12 cellular contexts compared by ENCODE assay signal in genomic region chr4:76562851-76563803, GRCh38.
DNase-seq lines count a peak whose midpoint lies in the region; ATAC-seq and TF ChIP-seq lines count a peak whose summit lies in the region.
"Had no signal": no experiment of that assay in that cellular context is flagged by ENCODE, and none has a peak within 500 bp of the region (broad histone marks: within the 10 kb centered on the region; RNA-seq: fewer than 3 reads in every experiment).

No MANE protein-coding gene starts in this region.

- no peaks in the 10 kb centered on the region for H3K4me1 Mint-ChIP-seq in stimulated activated memory B cell treated with anti-CD40 and anti-IgM and Interleukin-4, amounts not matched to agents 10 μg/mL and 1 μg/mL and 100 μg/mL, for 72 hours
- H3K4me1 Mint-ChIP-seq in activated T-helper 1 cell treated with anti-CD3 and anti-CD28 coated beads, Interleukin-12 subunit alpha, Interleukin-12 subunit beta, Interleukin-2, Interleukin-4 antibody, amounts not matched to agents 30 ng/mL and 10 ng/mL and 1 ng/mL, durations not matched to agents 14 hours and 24 hours and 36 hours (ENCODE audit: low read depth) = peaks cover 12% of the 10 kb centered on the region

- H3K4me2 ChIP-seq in SK-N-SH (peak overlapping the region; percentile 56), hepatocyte (no peak overlapping the region)

- no peaks in the 10 kb centered on the region for H3K36me3 Mint-ChIP-seq in stimulated activated memory B cell treated with anti-CD40 and anti-IgM and Interleukin-4, amounts not matched to agents 10 μg/mL and 1 μg/mL and 100 μg/mL, for 72 hours
- H3K36me3 Mint-ChIP-seq in activated T-helper 1 cell treated with anti-CD3 and anti-CD28 coated beads, Interleukin-12 subunit alpha, Interleukin-12 subunit beta, Interleukin-2, Interleukin-4 antibody, amounts not matched to agents 30 ng/mL and 10 ng/mL and 1 ng/mL, durations not matched to agents 14 hours and 24 hours and 36 hours (ENCODE audit: low read depth) = no peaks in the 10 kb centered on the region

- H3K9me2 ChIP-seq in SK-N-SH (no peaks in the 10 kb centered on the region), hepatocyte (replicated peaks; ENCODE audit: insufficient read depth) (no peaks in the 10 kb centered on the region)

- TF ChIP-seq CTCF in SK-N-SH (IDR thresholded peaks at IDR 0.05) = no peak
- TF ChIP-seq CTCF in hepatocyte (IDR thresholded peaks at IDR 0.05; ENCODE audit: poor library complexity) = peak; percentile 13

- H3K9ac ChIP-seq in SK-N-SH = peak overlapping the region; percentile 42; the same call in 1 of the 2 replicates

- H3K4me3 Mint-ChIP-seq in stimulated activated memory B cell treated with anti-CD40 and anti-IgM and Interleukin-4, amounts not matched to agents 10 μg/mL and 1 μg/mL and 100 μg/mL, for 72 hours = no peak overlapping the region
- no peak overlapping the region for H3K4me3 Mint-ChIP-seq in activated T-helper 1 cell treated with anti-CD3 and anti-CD28 coated beads, Interleukin-12 subunit alpha, Interleukin-12 subunit beta, Interleukin-2, Interleukin-4 antibody, amounts not matched to agents 30 ng/mL and 10 ng/mL and 1 ng/mL, durations not matched to agents 14 hours and 24 hours and 36 hours
- H3K4me3 Mint-ChIP-seq: activated CD4-positive, alpha-beta T cell treated with anti-CD3 and anti-CD28 coated beads, Interleukin-2, amount 10 ng/mL, durations not matched to agents 24 days and 14 days had no signal

- H3K4me1 ChIP-seq in SK-N-SH (ENCODE audit: control insufficient read depth in 1 of 2, insufficient read depth in 2 of 2, low read depth in 1 of 2, low read length in 1 of 2) (peaks cover 3 to 25% of the 10 kb centered on the region in 2 experiments; a peak in 3 of 4 replicates), hepatocyte (ENCODE audit: insufficient read depth) (peaks cover 23% of the 10 kb centered on the region)

- intact Hi-C loops in activated T-helper 1 cell treated with anti-CD3 and anti-CD28 coated beads, Interleukin-12 subunit alpha, Interleukin-12 subunit beta, Interleukin-2, Interleukin-4 antibody, amounts not matched to agents 30 ng/mL and 10 ng/mL and 1 ng/mL, durations not matched to agents 14 hours and 24 hours and 36 hours (cut with micrococcal nuclease) = loop anchor here (2.0 kb wide), 1 partner anchor 18 kb away; no protein-coding TSS in a partner anchor

- no peaks in the 10 kb centered on the region for H3K79me2 ChIP-seq in SK-N-SH (ENCODE audit: insufficient read depth)
- H3K79me2 ChIP-seq in hepatocyte = no peaks in the 10 kb centered on the region

- H3F3A ChIP-seq in SK-N-SH (replicated peaks; ENCODE audit: insufficient read depth) = peaks cover 22% of the 10 kb centered on the region

- H3K27me3 Mint-ChIP-seq in stimulated activated memory B cell treated with anti-CD40 and anti-IgM and Interleukin-4, amounts not matched to agents 10 μg/mL and 1 μg/mL and 100 μg/mL, for 72 hours = peaks cover 17% of the 10 kb centered on the region
- peaks cover 5% of the 10 kb centered on the region for H3K27me3 Mint-ChIP-seq in activated T-helper 1 cell treated with anti-CD3 and anti-CD28 coated beads, Interleukin-12 subunit alpha, Interleukin-12 subunit beta, Interleukin-2, Interleukin-4 antibody, amounts not matched to agents 30 ng/mL and 10 ng/mL and 1 ng/mL, durations not matched to agents 14 hours and 24 hours and 36 hours (ENCODE audit: insufficient read depth)

- ATAC-seq in stimulated activated memory B cell treated with anti-CD40 and anti-IgM and Interleukin-4, amounts not matched to agents 10 μg/mL and 1 μg/mL and 100 μg/mL, for 72 hours = peak; percentile 55

- no peak for TF ChIP-seq EP300 in SK-N-SH (IDR thresholded peaks at IDR 0.05; ENCODE audit: borderline replicate concordance in 1 of 2, low read depth in 1 of 2, low read length in 1 of 2)

- H4K20me1 ChIP-seq in SK-N-SH (ENCODE audit: insufficient read depth) (no peaks in the 10 kb centered on the region), hepatocyte (ENCODE audit: insufficient read depth, poor library complexity, severe bottlenecking) (no peaks in the 10 kb centered on the region)

- H2AFZ ChIP-seq in SK-N-SH (ENCODE audit: low read depth) (peak overlapping the region; percentile 36; the same call in 1 of the 2 replicates), hepatocyte (peak overlapping the region; percentile 23)

- H3K27me3 ChIP-seq in SK-N-SH (ENCODE audit: insufficient read depth) (no peaks in the 10 kb centered on the region), hepatocyte (no peaks in the 10 kb centered on the region)
- H3K27me3 ChIP-seq: esophagus squamous epithelium had no signal

- no peaks in the 10 kb centered on the region for H3K9me3 Mint-ChIP-seq in stimulated activated memory B cell treated with anti-CD40 and anti-IgM and Interleukin-4, amounts not matched to agents 10 μg/mL and 1 μg/mL and 100 μg/mL, for 72 hours
- no peaks in the 10 kb centered on the region for H3K9me3 Mint-ChIP-seq in activated T-helper 1 cell treated with anti-CD3 and anti-CD28 coated beads, Interleukin-12 subunit alpha, Interleukin-12 subunit beta, Interleukin-2, Interleukin-4 antibody, amounts not matched to agents 30 ng/mL and 10 ng/mL and 1 ng/mL, durations not matched to agents 14 hours and 24 hours and 36 hours

- DNase-seq in HuH-7 (ENCODE audit: low spot score) (peak; percentile 47), SK-N-SH (no peak), hepatocyte (ENCODE audit: low spot score) (peak; percentile 52), COLO829 (ENCODE audit: low spot score) (no peak)
- DNase-seq in activated T-helper 1 cell treated with anti-CD3 and anti-CD28 coated beads, Interleukin-12 subunit alpha, Interleukin-12 subunit beta, Interleukin-2, Interleukin-4 antibody, amounts not matched to agents 30 ng/mL and 10 ng/mL and 1 ng/mL, durations not matched to agents 14 hours and 24 hours and 36 hours (ENCODE audit: low spot score) = no peak
- no peak for DNase-seq in activated effector memory CD4-positive, alpha-beta T cell treated with anti-CD3 and anti-CD28 coated beads, Interleukin-2, amount 50 U/mL, for 16 hours
- DNase-seq: activated CD4-positive, alpha-beta T cell treated with anti-CD3 and anti-CD28 coated beads, Interleukin-2, amount 10 ng/mL, durations not matched to agents 24 days and 14 days; esophagus squamous epithelium; NCI-H187; SHP77; stimulated activated CD4-positive, alpha-beta T cell treated with anti-CD3 and anti-CD28 coated beads, Interleukin-12 subunit alpha, Interleukin-12 subunit beta, amount 100 ng/mL, for 4 hours had no signal

- CTCF ChIA-PET in SK-N-SH (lab: Yijun Ruan, JAX) = interaction anchor here (0.8 kb wide), 1 partner anchor 9 kb away, joined by 3 read pairs; no protein-coding TSS in a partner anchor

- H3K4me3 ChIP-seq in SK-N-SH (ENCODE audit: low read depth in 2 of 2, low read length in 1 of 2) (no peak overlapping the region), hepatocyte (no peak overlapping the region)
- H3K4me3 ChIP-seq: esophagus squamous epithelium had no signal

- H3K27ac ChIP-seq in SK-N-SH (ENCODE audit: low read depth in 2 of 2, low read length in 1 of 2) (peak overlapping the region; percentile 76 to 82; a peak in 3 of 4 replicates), hepatocyte (peak overlapping the region; percentile 64)

- H3K27ac Mint-ChIP-seq in stimulated activated memory B cell treated with anti-CD40 and anti-IgM and Interleukin-4, amounts not matched to agents 10 μg/mL and 1 μg/mL and 100 μg/mL, for 72 hours = no peak overlapping the region
- no peak overlapping the region for H3K27ac Mint-ChIP-seq in activated T-helper 1 cell treated with anti-CD3 and anti-CD28 coated beads, Interleukin-12 subunit alpha, Interleukin-12 subunit beta, Interleukin-2, Interleukin-4 antibody, amounts not matched to agents 30 ng/mL and 10 ng/mL and 1 ng/mL, durations not matched to agents 14 hours and 24 hours and 36 hours
- H3K27ac Mint-ChIP-seq: activated CD4-positive, alpha-beta T cell treated with anti-CD3 and anti-CD28 coated beads, Interleukin-2, amount 10 ng/mL, durations not matched to agents 24 days and 14 days had no signal

- POLR2A ChIA-PET in SK-N-SH (lab: Yijun Ruan, JAX) = no interaction called here

- H3K36me3 ChIP-seq in SK-N-SH (replicated peaks in 1 of 2; ENCODE audit: control insufficient read depth in 1 of 2, insufficient read depth in 2 of 2, low read length in 1 of 2) = no peaks in the 10 kb centered on the region
- no peaks in the 10 kb centered on the region for H3K36me3 ChIP-seq in hepatocyte (replicated peaks; ENCODE audit: insufficient read depth, low read depth)
- H3K36me3 ChIP-seq: esophagus squamous epithelium had no signal

- 84% methylated on average over 6 of the region's 6 CpGs for WGBS in SK-N-SH (ENCODE audit: low lambda C conversion rate)
- 72% methylated on average over 6 of the region's 6 CpGs for WGBS in hepatocyte (ENCODE audit: low lambda C conversion rate, missing lambda C conversion rate)

- H3K9me3 ChIP-seq in SK-N-SH (no peaks in the 10 kb centered on the region), hepatocyte (ENCODE audit: low read depth) (no peaks in the 10 kb centered on the region)
- H3K9me3 ChIP-seq: esophagus squamous epithelium had no signal

- TF ChIP-seq RAD21 in SK-N-SH (IDR thresholded peaks at IDR 0.05; ENCODE audit: low read length) = no peak

TF ChIP-seq in SK-N-SH, 30 proteins besides CTCF, POLR2A, EP300 and RAD21 (continues in another document):
- no peak for TF ChIP-seq TEAD4 (IDR thresholded peaks at IDR 0.05; ENCODE audit: borderline replicate concordance, insufficient read depth)
- no peak for TF ChIP-seq PBX3 (IDR thresholded peaks at IDR 0.05)
- TF ChIP-seq IRF3 (IDR thresholded peaks at IDR 0.05; ENCODE audit: low read depth, low read length) = no peak
- no peak for TF ChIP-seq RXRA (IDR thresholded peaks at IDR 0.05; ENCODE audit: borderline replicate concordance, low read depth)
- no peak for TF ChIP-seq GABPA (IDR thresholded peaks at IDR 0.05; ENCODE audit: low read depth)

Comparison
In these comparisons a context has a peak if more than half of its experiments do, and no peak if none do; other contexts are left out.
1. DNase-seq: peak in HuH-7 (single experiment) and hepatocyte (single experiment); none in SK-N-SH (single experiment), COLO829 (single experiment), activated T-helper 1 cell treated with anti-CD3 and anti-CD28 coated beads, Interleukin-12 subunit alpha, Interleukin-12 subunit beta, Interleukin-2, Interleukin-4 antibody, amounts not matched to agents 30 ng/mL and 10 ng/mL and 1 ng/mL, durations not matched to agents 14 hours and 24 hours and 36 hours (single experiment) and activated effector memory CD4-positive, alpha-beta T cell treated with anti-CD3 and anti-CD28 coated beads, Interleukin-2, amount 50 U/mL, for 16 hours (single experiment).